8 cellular contexts compared by ENCODE assay signal in the genomic region with DNA sequence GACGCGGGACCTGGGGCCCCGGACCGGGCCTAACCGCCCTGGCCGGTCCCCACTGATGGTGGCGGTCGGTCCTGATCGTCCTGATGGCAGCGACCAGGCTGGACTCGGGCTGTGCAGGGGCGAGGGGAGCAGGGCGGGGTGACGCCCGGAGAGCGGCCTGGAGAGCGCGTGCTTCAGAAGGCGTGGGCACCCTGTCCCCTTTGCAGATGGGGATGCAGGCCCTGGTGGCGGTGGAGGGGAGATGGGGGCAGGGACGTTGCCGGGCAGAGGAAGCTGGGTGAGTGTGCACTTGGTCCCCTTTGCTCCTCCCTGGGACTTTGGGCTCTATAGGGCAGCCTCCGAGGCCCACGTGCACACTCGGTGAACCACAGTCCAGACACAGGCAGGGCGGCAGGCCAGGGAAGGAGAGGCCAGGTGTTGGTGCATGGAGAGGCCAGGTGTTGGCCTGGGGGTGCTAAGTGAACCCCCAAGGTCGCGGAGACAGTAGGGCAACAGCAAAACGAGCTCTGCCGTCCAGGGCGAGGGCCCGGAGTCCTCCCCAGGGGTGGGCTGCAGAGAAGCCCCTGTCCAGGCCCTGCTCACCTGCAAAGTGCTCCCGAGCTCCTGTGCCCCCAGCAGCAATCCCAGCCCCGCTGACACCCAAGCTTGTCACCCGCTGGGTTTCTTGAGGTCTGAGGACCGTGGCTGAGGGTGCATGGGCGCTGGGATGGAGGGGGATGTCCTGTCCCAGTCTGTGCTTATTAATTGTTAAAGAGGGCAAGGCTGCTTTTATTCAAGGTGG. TPM values are rescaled to one million over a fixed set of nuclear protein-coding genes. Genes with fewer than 3 reads are reported as not detected.
DNase-seq lines count a peak whose midpoint lies in the region; ATAC-seq and TF ChIP-seq lines count a peak whose summit lies in the region.

No MANE protein-coding gene starts in this region.

- peak overlapping the region; percentile 97 to 98 for H3K27ac Mint-ChIP-seq in stimulated activated naive CD8-positive, alpha-beta T cell treated with anti-CD3 and anti-CD28 coated beads, Interleukin-15, amount 100 ng/mL, for 72 hours

- peaks cover 7% of the 10 kb centered on the region for H3K4me1 ChIP-seq in mucosa of descending colon (ENCODE audit: low read depth)

- intact Hi-C loops in dorsolateral prefrontal cortex (cut with DNase I) = loop anchor here (1.0 to 2.0 kb wide), 2 partner anchors 41 to 43 kb away; a partner anchor contains a TSS
- intact Hi-C loops in mucosa of descending colon (cut with DNase I, micrococcal nuclease) = no loop called here

- H3K4me3 ChIP-seq in WERI-Rb-1 (ENCODE audit: low read depth, low read length) (peak overlapping the region; percentile 60), dorsolateral prefrontal cortex (peak overlapping the region; percentile 45 to 95 (median 72)), mucosa of descending colon (peak overlapping the region; percentile 7)

- no peaks in the 10 kb centered on the region for H3K27me3 Mint-ChIP-seq in stimulated activated naive CD8-positive, alpha-beta T cell treated with anti-CD3 and anti-CD28 coated beads, Interleukin-15, amount 100 ng/mL, for 72 hours

- H3K4me1 Mint-ChIP-seq in stimulated activated naive CD8-positive, alpha-beta T cell treated with anti-CD3 and anti-CD28 coated beads, Interleukin-15, amount 100 ng/mL, for 72 hours = peaks cover 21% of the 10 kb centered on the region

- ATAC-seq in GM18498 (IDR thresholded peaks at IDR 0.05; ENCODE audit: unreplicated experiment) = peak; percentile 25
- peak; percentile 19 for ATAC-seq in HG03196 (IDR thresholded peaks at IDR 0.05; ENCODE audit: unreplicated experiment)
- peak; percentile 3 for ATAC-seq in mucosa of descending colon
- peak; percentile 38 for ATAC-seq in stimulated activated naive CD8-positive, alpha-beta T cell treated with anti-CD3 and anti-CD28 coated beads, Interleukin-15, amount 100 ng/mL, for 72 hours

- H3K27me3 ChIP-seq in WERI-Rb-1 (ENCODE audit: insufficient read depth, low read depth, severe bottlenecking) = no peaks in the 10 kb centered on the region
- H3K27me3 ChIP-seq in dorsolateral prefrontal cortex = no peaks in the 10 kb centered on the region

- H3K36me3 ChIP-seq in WERI-Rb-1 = peaks cover 7% of the 10 kb centered on the region; the same call in 1 of the 2 replicates
- H3K36me3 ChIP-seq in mucosa of descending colon (ENCODE audit: low read depth) = no peaks in the 10 kb centered on the region

- no peaks in the 10 kb centered on the region for H3K9me3 Mint-ChIP-seq in stimulated activated naive CD8-positive, alpha-beta T cell treated with anti-CD3 and anti-CD28 coated beads, Interleukin-15, amount 100 ng/mL, for 72 hours

- peak overlapping the region; percentile 88 for H3K27ac ChIP-seq in WERI-Rb-1
- H3K27ac ChIP-seq in dorsolateral prefrontal cortex = peak overlapping the region; percentile 86 to 100 (median 98)

- H3K4me3 Mint-ChIP-seq in stimulated activated naive CD8-positive, alpha-beta T cell treated with anti-CD3 and anti-CD28 coated beads, Interleukin-15, amount 100 ng/mL, for 72 hours = peak overlapping the region; percentile 94 to 95

- DNase-seq in WERI-Rb-1 (no peak), dorsolateral prefrontal cortex (peak in 4 of 10 donors; percentile 22 to 66 (median 41)), mucosa of descending colon (peak; percentile 49 to 81 (median 72)), NCI-H2081 (lab: John Stamatoyannopoulos, UW) (no peak), GM19240 (ENCODE audit: insufficient read length, low spot score) (no peak)
- DNase-seq in stimulated activated naive CD8-positive, alpha-beta T cell treated with anti-CD3 and anti-CD28 coated beads, Interleukin-15, amount 100 ng/mL, for 72 hours = peak; percentile 59 to 63

- H3K9me3 ChIP-seq in WERI-Rb-1 (ENCODE audit: severe bottlenecking) (no peaks in the 10 kb centered on the region), mucosa of descending colon (no peaks in the 10 kb centered on the region)

- TF ChIP-seq CTCF in WERI-Rb-1 (IDR thresholded peaks at IDR 0.05; ENCODE audit: low read depth, low read length) = no peak
- TF ChIP-seq CTCF in dorsolateral prefrontal cortex (IDR thresholded peaks at IDR 0.05 in 54 of 56, conservative IDR thresholded peaks at IDR 0.05 in 2 of 56; ENCODE audit: low read depth in 1 of 56, partially characterized antibody in 56 of 56) = peak in 1 of 56 donors; percentile 1
- no peak for TF ChIP-seq CTCF in mucosa of descending colon (IDR thresholded peaks at IDR 0.05)

RNA-seq across cellular contexts. Expression of a gene that starts 42.3 kb away (rescaled TPM):
- total RNA-seq in dorsolateral prefrontal cortex (100 to 1,000 TPM in 6 of 120 experiments, 10 to 100 TPM in 114; 27.8 to 127 (median 45.4) TPM), mucosa of descending colon (10 to 100 TPM; 20.7 to 47.7 (median 26.5) TPM)

Comparison
In these comparisons a context has a peak if more than half of its experiments do, and no peak if none do; other contexts are left out.
1. DNase-seq: peak in mucosa of descending colon (3 of 3) and stimulated activated naive CD8-positive, alpha-beta T cell treated with anti-CD3 and anti-CD28 coated beads, Interleukin-15, amount 100 ng/mL, for 72 hours (2 of 2); none in WERI-Rb-1 (single experiment), NCI-H2081 (0 of 2) and GM19240 (single experiment).
2. H3K4me3 ChIP-seq: peak in every context shown above with its lines; median percentile 72 in dorsolateral prefrontal cortex; 60 in WERI-Rb-1; 7 in mucosa of descending colon.
3. intact Hi-C loops: an anchor here in dorsolateral prefrontal cortex (1.0 to 2.0 kb wide); none called in mucosa of descending colon.
4. Peak in every context shown above with its lines, with median percentiles within 50 percentile points of each other: ATAC-seq.